In genomic region chr12:114692558-114693531, GRCh38 we compare ENCODE assay signal across 1 cellular context.
TF ChIP-seq lines count a peak whose summit lies in the region.

No MANE protein-coding gene starts in this region.

TF ChIP-seq in H1, 55 proteins besides CTCF, POLR2A, EP300 and RAD21:
- TF ChIP-seq RNF2 (IDR thresholded peaks at IDR 0.05; ENCODE audit: borderline replicate concordance, low read depth, low read length, missing control alignments, poor library complexity, severe bottlenecking) (peak; percentile 83), CTBP2 (IDR thresholded peaks at IDR 0.05; ENCODE audit: borderline replicate concordance, insufficient read depth, insufficient read length, low read length) (peak; percentile 52), MAFK (IDR thresholded peaks at IDR 0.05; ENCODE audit: low read depth, low read length) (no peak), CBX8 (IDR thresholded peaks at IDR 0.05; ENCODE audit: borderline replicate concordance, low read depth, low read length) (0 out of 2 replicates have a peak, but pooled peaks have one; percentile 74), CEBPB (IDR thresholded peaks at IDR 0.05; ENCODE audit: low read depth, low read length) (no peak), SUZ12 (IDR thresholded peaks at IDR 0.05; ENCODE audit: low read length) (peak; percentile 80), EZH2 (IDR thresholded peaks at IDR 0.05; ENCODE audit: low read depth, low read length, severe bottlenecking) (peak; percentile 59)
